ENCODE assay signal across 1 cellular context in genomic region chr19:17754634-17755532, GRCh38.
A peak's percentile ranks its signal among the peaks of the same experiment; 100 is the strongest.
TF ChIP-seq lines count a peak whose summit lies in the region.

No MANE protein-coding gene starts in this region.

TF ChIP-seq in GM12878, 131 proteins besides CTCF, POLR2A, EP300 and RAD21 (continued from another document):
- peak; percentile 91 for TF ChIP-seq RELB (IDR thresholded peaks at IDR 0.05; ENCODE audit: low read depth)
- TF ChIP-seq ATF7 (IDR thresholded peaks at IDR 0.05; ENCODE audit: low read depth) = peak; percentile 71
- TF ChIP-seq BHLHE40 (IDR thresholded peaks at IDR 0.05; ENCODE audit: borderline replicate concordance in 1 of 2, low read depth in 2 of 2, low read length in 1 of 2) = peak; percentile 50 to 54; a peak in 2 of 4 replicates
- no peak; the same call in 1 of the 2 replicates for TF ChIP-seq CHD2 (IDR thresholded peaks at IDR 0.05; ENCODE audit: borderline replicate concordance, low read depth, low read length)
- TF ChIP-seq DPF2 (IDR thresholded peaks at IDR 0.05) = peak; percentile 89
- TF ChIP-seq BCL11A (IDR thresholded peaks at IDR 0.05; ENCODE audit: low read depth, low read length) = peak; percentile 58; the same call in 1 of the 2 replicates
- no peak for TF ChIP-seq SREBF2 (IDR thresholded peaks at IDR 0.05; ENCODE audit: low read length)
- no peak for TF ChIP-seq HDAC2 (IDR thresholded peaks at IDR 0.05)
- peak; percentile 31 for TF ChIP-seq BCL3 (IDR thresholded peaks at IDR 0.05; ENCODE audit: borderline replicate concordance, insufficient read depth, low read depth, low read length, poor library complexity, severe bottlenecking)
- peak; percentile 99 for TF ChIP-seq SMARCA5 (IDR thresholded peaks at IDR 0.05)
- peak; percentile 93 for TF ChIP-seq ZNF217 (IDR thresholded peaks at IDR 0.05)
- TF ChIP-seq ZBED1 (IDR thresholded peaks at IDR 0.05; ENCODE audit: borderline replicate concordance) = no peak
- peak; percentile 91 to 93 for TF ChIP-seq IKZF2 (IDR thresholded peaks at IDR 0.05)
- TF ChIP-seq POLR2AphosphoS2 (IDR thresholded peaks at IDR 0.05; ENCODE audit: low read depth, low read length) = no peak
- no peak for TF ChIP-seq ZBTB11 (CRISPR knock-in tag; IDR thresholded peaks at IDR 0.05)
- peak; percentile 20 for TF ChIP-seq HDGF (IDR thresholded peaks at IDR 0.05)
- no peak for TF ChIP-seq BRCA1 (IDR thresholded peaks at IDR 0.05; ENCODE audit: low read depth, low read length)
- 0 out of 2 replicates have a peak, but pooled peaks have one; percentile 33 for TF ChIP-seq NR2C1 (IDR thresholded peaks at IDR 0.05)
- peak; percentile 73 for TF ChIP-seq MEF2B (IDR thresholded peaks at IDR 0.05; ENCODE audit: partially characterized antibody, poor library complexity, severe bottlenecking)
- peak; percentile 53; the same call in 1 of the 2 replicates for TF ChIP-seq NFIC (IDR thresholded peaks at IDR 0.05; ENCODE audit: low read depth, low read length)
- peak; percentile 88 for TF ChIP-seq NBN (IDR thresholded peaks at IDR 0.05)
- peak; percentile 40; the same call in 1 of the 2 replicates for TF ChIP-seq MLLT1 (IDR thresholded peaks at IDR 0.05)
- no peak for TF ChIP-seq SUZ12 (IDR thresholded peaks at IDR 0.05; ENCODE audit: unreplicated experiment)
- no peak for TF ChIP-seq CHD4 (IDR thresholded peaks at IDR 0.05)
- TF ChIP-seq USF2 (IDR thresholded peaks at IDR 0.05; ENCODE audit: borderline replicate concordance, low read depth, low read length) = no peak
- peak in 1 of 2 experiments; percentile 48; a peak in 1 of 4 replicates for TF ChIP-seq ETV6 (conservative IDR thresholded peaks at IDR 0.05 in 1 of 2, IDR thresholded peaks at IDR 0.05 in 1 of 2; ENCODE audit: borderline replicate concordance in 1 of 2, low read depth in 1 of 2)
- TF ChIP-seq CBX5 (IDR thresholded peaks at IDR 0.05; ENCODE audit: low read depth) = 0 out of 2 replicates have a peak, but pooled peaks have one; percentile 67
